4 cellular contexts compared by ENCODE assay signal in the genomic region with DNA sequence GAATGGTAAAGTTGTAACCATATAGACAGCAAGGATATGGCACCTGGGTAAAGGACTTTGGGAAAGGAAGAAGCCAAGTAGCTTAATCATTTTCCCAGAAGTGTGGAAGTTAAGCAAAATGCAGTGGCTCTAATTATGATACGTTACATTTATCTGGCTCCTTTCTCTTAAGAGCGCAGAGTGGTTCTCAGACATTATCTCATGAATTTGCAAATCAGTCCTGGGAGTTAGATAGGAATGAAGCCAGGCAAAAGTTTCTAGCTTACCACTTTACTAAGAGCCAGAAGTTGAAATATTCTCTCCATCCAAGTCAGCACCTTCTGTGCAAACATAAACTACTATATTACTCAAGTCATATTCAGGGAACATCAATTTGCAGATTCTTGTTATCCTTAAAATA. TPM values are rescaled to one million over a fixed set of nuclear protein-coding genes. Genes with fewer than 3 reads are reported as not detected.
"Had no signal": no experiment of that assay in that cellular context is flagged by ENCODE, and none has a peak within 500 bp of the region (broad histone marks: within the 10 kb centered on the region; RNA-seq: fewer than 3 reads in every experiment).

No MANE protein-coding gene starts in this region.

- DNase-seq: GDM1, GF-D8 had no signal

- H3K4me3 ChIP-seq: GM12878 had no signal

RNA-seq across cellular contexts. Expression of a gene that starts 10.9 kb away (rescaled TPM):
- total RNA-seq: G401 had no signal
